Comparison of ENCODE assay signal across 7 cellular contexts in the genomic region with DNA sequence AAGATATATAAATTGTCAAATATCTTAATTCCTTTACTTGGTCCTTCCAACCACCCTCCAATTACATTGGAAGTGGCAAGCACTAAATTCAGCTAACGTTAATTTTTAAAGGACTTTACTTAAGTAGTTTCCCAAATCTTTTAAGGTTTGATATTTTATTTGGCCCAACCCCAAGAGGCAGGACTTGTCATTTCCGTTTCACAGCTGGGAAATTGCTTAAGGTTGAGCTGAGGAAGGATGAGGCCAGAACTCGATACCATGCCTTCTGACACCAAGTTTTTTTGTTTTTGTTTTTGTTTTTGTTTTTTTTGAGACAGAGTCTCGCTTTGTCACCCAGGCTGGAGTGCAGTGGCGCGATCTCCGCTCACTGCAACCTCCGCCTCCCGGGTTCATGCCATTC. TPM values are rescaled to one million over a fixed set of nuclear protein-coding genes. Genes with fewer than 3 reads are reported as not detected.
A peak's percentile ranks its signal among the peaks of the same experiment; 100 is the strongest.
DNase-seq lines count a peak whose midpoint lies in the region; ATAC-seq and TF ChIP-seq lines count a peak whose summit lies in the region.
"Not testable (repeated sequence)": the region's sequence is repeated elsewhere in the genome, so short reads cannot be mapped to it uniquely, and the experiment has no call there.

No MANE protein-coding gene starts in this region.

- not testable (repeated sequence) for H3K4me3 ChIP-seq in GM23248, lower lobe of right lung
- H3K4me3 ChIP-seq in left ventricle myocardium inferior = peak overlapping the region; percentile 17

- H2AFZ ChIP-seq in GM23248 = not testable (repeated sequence)

- H3K79me2 ChIP-seq in GM23248 (ENCODE audit: insufficient read depth) = not testable (repeated sequence)

- not testable (repeated sequence) for H3K4me3 Mint-ChIP-seq in dendritic cell treated with granulocyte-macrophage colony-stimulating factor and Interleukin-4, amounts not matched to agents 40 ng/mL and 50 ng/mL, for 4 days

- intact Hi-C loops in dendritic cell treated with granulocyte-macrophage colony-stimulating factor and Interleukin-4, amounts not matched to agents 40 ng/mL and 50 ng/mL, for 4 days (cut with micrococcal nuclease); left ventricle myocardium inferior (cut with micrococcal nuclease); lower lobe of right lung (cut with DNase I): not testable (repeated sequence)

- WGBS in GM23248 (ENCODE audit: low coverage in 1 of 2, low lambda C conversion rate in 2 of 2, missing lambda C conversion rate in 2 of 2), 2 experiments = 94% methylated on average over 9 of the region's 9 CpGs

- not testable (repeated sequence) for H3K4me1 ChIP-seq in GM23248 (ENCODE audit: insufficient read depth); lower lobe of right lung
- peaks cover 31% of the 10 kb centered on the region for H3K4me1 ChIP-seq in left ventricle myocardium inferior

- H3K27me3 Mint-ChIP-seq in dendritic cell treated with granulocyte-macrophage colony-stimulating factor and Interleukin-4, amounts not matched to agents 40 ng/mL and 50 ng/mL, for 4 days = not testable (repeated sequence)

- H3K9me3 ChIP-seq in GM23248 (ENCODE audit: low read depth); left ventricle myocardium inferior (replicated peaks); lower lobe of right lung: not testable (repeated sequence)

- H3K27ac Mint-ChIP-seq in dendritic cell treated with granulocyte-macrophage colony-stimulating factor and Interleukin-4, amounts not matched to agents 40 ng/mL and 50 ng/mL, for 4 days = peak overlapping the region; percentile 11

- peak; percentile 45 for DNase-seq in GM23248
- peak; percentile 4 for DNase-seq in fibroblast of peridontal ligament (ENCODE audit: extremely low read depth)
- not testable (repeated sequence) for DNase-seq in left ventricle myocardium inferior, lower lobe of right lung
- peak; percentile 7 for DNase-seq in smooth muscle cell of the brain vasculature (ENCODE audit: low read depth, low spot score)

- not testable (repeated sequence) for H3K4me2 ChIP-seq in GM23248 (ENCODE audit: unreplicated experiment)

- H3K27ac ChIP-seq in GM23248 = not testable (repeated sequence)
- H3K27ac ChIP-seq in angular gyrus (ENCODE audit: low read depth, low read length) = peak overlapping the region; percentile 8
- peak overlapping the region; percentile 81 for H3K27ac ChIP-seq in left ventricle myocardium inferior (replicated peaks)
- peak overlapping the region; percentile 56 for H3K27ac ChIP-seq in lower lobe of right lung

- not testable (repeated sequence) for H3K4me1 Mint-ChIP-seq in dendritic cell treated with granulocyte-macrophage colony-stimulating factor and Interleukin-4, amounts not matched to agents 40 ng/mL and 50 ng/mL, for 4 days (ENCODE audit: low read depth)

- peaks cover 98% of the 10 kb centered on the region for H3K36me3 Mint-ChIP-seq in dendritic cell treated with granulocyte-macrophage colony-stimulating factor and Interleukin-4, amounts not matched to agents 40 ng/mL and 50 ng/mL, for 4 days (ENCODE audit: low read depth)

- H3K9me2 ChIP-seq in GM23248 (ENCODE audit: insufficient read depth) = not testable (repeated sequence)

- H3K9ac ChIP-seq in GM23248 = not testable (repeated sequence)

- H3F3A ChIP-seq in GM23248 (ENCODE audit: insufficient read depth) = not testable (repeated sequence)

- not testable (repeated sequence) for H4K20me1 ChIP-seq in GM23248 (ENCODE audit: insufficient read depth)

- H3K36me3 ChIP-seq in GM23248 (ENCODE audit: low read depth) (peaks cover 29% of the 10 kb centered on the region; the same call in 1 of the 2 replicates), left ventricle myocardium inferior (peaks cover 85% of the 10 kb centered on the region), lower lobe of right lung (peaks cover 97% of the 10 kb centered on the region)

- not testable (repeated sequence) for ATAC-seq in lower lobe of right lung

- H3K9me3 Mint-ChIP-seq in dendritic cell treated with granulocyte-macrophage colony-stimulating factor and Interleukin-4, amounts not matched to agents 40 ng/mL and 50 ng/mL, for 4 days = not testable (repeated sequence)

- not testable (repeated sequence) for TF ChIP-seq CTCF in left ventricle myocardium inferior (IDR thresholded peaks at IDR 0.05; ENCODE audit: borderline replicate concordance); lower lobe of right lung (IDR thresholded peaks at IDR 0.05)

- H3K27me3 ChIP-seq in GM23248 (replicated peaks; ENCODE audit: insufficient read depth); left ventricle myocardium inferior (ENCODE audit: low read depth); lower lobe of right lung (ENCODE audit: low read depth): not testable (repeated sequence)

- in situ Hi-C loops in GM23248 (cut with MboI) = not testable (repeated sequence)

RNA-seq across cellular contexts. Expression of gene CINP, which starts 11.1 kb away (rescaled TPM):
- 45.7 and 52.1 TPM in 2 replicates for total RNA-seq in GM23248 (2014; rRNA removed; shearing (Covaris generic))
- 60.3 and 60.5 TPM in 2 replicates for polyA plus RNA-seq in GM23248 (2016; fragmentation: Nextera tagmentation; extraction: Ambion mirVana)
- total RNA-seq in left ventricle myocardium inferior = 33.4 TPM
- 34.3 TPM for total RNA-seq in lower lobe of right lung

RNA-seq across cellular contexts. Expression of gene TECPR2, which starts 11.1 kb away (rescaled TPM):
- 10.1 and 15.8 TPM in 2 replicates for total RNA-seq in GM23248 (2014; rRNA removed; shearing (Covaris generic))
- 9.1 and 11.4 TPM in 2 replicates for polyA plus RNA-seq in GM23248 (2016; fragmentation: Nextera tagmentation; extraction: Ambion mirVana)
- total RNA-seq in left ventricle myocardium inferior (20.0 TPM), lower lobe of right lung (23.2 TPM)

RNA-seq across cellular contexts. Expression of gene ZNF839, which starts 32.0 kb away (rescaled TPM):
- total RNA-seq in GM23248 (2014; rRNA removed; shearing (Covaris generic)) = 6.7 and 8.4 TPM in 2 replicates
- 3.5 and 4.2 TPM in 2 replicates for polyA plus RNA-seq in GM23248 (2016; fragmentation: Nextera tagmentation; extraction: Ambion mirVana)
- total RNA-seq in left ventricle myocardium inferior = 6.9 TPM
- 8.5 TPM for total RNA-seq in lower lobe of right lung

RNA-seq across cellular contexts. Expression of gene MOK, which starts 46.6 kb away (rescaled TPM):
- total RNA-seq in GM23248 (2014; rRNA removed; shearing (Covaris generic)) = 34.9 and 43.4 TPM in 2 replicates
- 65.8 and 67.9 TPM in 2 replicates for polyA plus RNA-seq in GM23248 (2016; fragmentation: Nextera tagmentation; extraction: Ambion mirVana)
- total RNA-seq in left ventricle myocardium inferior (12.2 TPM), lower lobe of right lung (15.8 TPM)
